ENCODE assay signal across 15 cellular contexts in genomic region chr7:151923097-151923876, GRCh38. TPM values are rescaled to one million over a fixed set of nuclear protein-coding genes. Genes with fewer than 3 reads are reported as not detected.
DNase-seq lines count a peak whose midpoint lies in the region; ATAC-seq and TF ChIP-seq lines count a peak whose summit lies in the region.
"Had no signal": no experiment of that assay in that cellular context is flagged by ENCODE, and none has a peak within 500 bp of the region (broad histone marks: within the 10 kb centered on the region; RNA-seq: fewer than 3 reads in every experiment).

No MANE protein-coding gene starts in this region.

- H3K9me3 Mint-ChIP-seq in osteocyte (ENCODE audit: unreplicated experiment) = no peaks in the 10 kb centered on the region

- ATAC-seq in GM21723 (IDR thresholded peaks at IDR 0.05; ENCODE audit: unreplicated experiment) (no peak), GM21515 (IDR thresholded peaks at IDR 0.05; ENCODE audit: unreplicated experiment) (no peak), GM21528 (IDR thresholded peaks at IDR 0.05; ENCODE audit: low FRiP score, unreplicated experiment) (no peak), HG03175 (IDR thresholded peaks at IDR 0.05; ENCODE audit: unreplicated experiment) (no peak)

- peaks cover 24% of the 10 kb centered on the region for H3K27me3 Mint-ChIP-seq in osteocyte (ENCODE audit: unreplicated experiment)

- H3K4me3 Mint-ChIP-seq in osteocyte (ENCODE audit: unreplicated experiment) = no peak overlapping the region
- H3K4me3 Mint-ChIP-seq: B cell had no signal

- no peaks in the 10 kb centered on the region for H3K36me3 Mint-ChIP-seq in osteocyte (ENCODE audit: unreplicated experiment)

- H3K27ac ChIP-seq in C4-2B = peak overlapping the region; percentile 76

- DNase-seq in RPMI8226 (peak; percentile 40), fibroblast of mammary gland (ENCODE audit: low read depth) (peak; percentile 25), osteocyte (ENCODE audit: extremely low spot score, unreplicated experiment) (peak; percentile 51)
- DNase-seq: activated T-cell treated with anti-CD3 and anti-CD28 coated beads for 4 hours, HCEC 1CT, mesenchymal stem cell, retina had no signal

- H3K4me3 ChIP-seq in fibroblast of mammary gland (ENCODE audit: control insufficient read depth, low read depth, low read length) = no peak overlapping the region
- H3K4me3 ChIP-seq: gastrocnemius medialis had no signal

- H3K4me1 Mint-ChIP-seq in osteocyte (ENCODE audit: unreplicated experiment) = no peaks in the 10 kb centered on the region

- no peak for TF ChIP-seq CTCF in C4-2B (conservative IDR thresholded peaks at IDR 0.05)
- TF ChIP-seq CTCF in fibroblast of mammary gland (conservative IDR thresholded peaks at IDR 0.05; ENCODE audit: control insufficient read depth, insufficient read depth, low read depth, low read length) = no peak
- no peak for TF ChIP-seq CTCF in osteocyte (IDR thresholded peaks at IDR 0.05)

- no peak overlapping the region for H3K27ac Mint-ChIP-seq in osteocyte (ENCODE audit: unreplicated experiment)
- H3K27ac Mint-ChIP-seq: B cell had no signal

RNA-seq across cellular contexts. Expression of gene GALNTL5, which starts 33.0 kb away (rescaled TPM):
- total RNA-seq in osteocyte = not detected in 2 replicates
- total RNA-seq: B cell, gastrocnemius medialis, OCI-LY7 had no signal

RNA-seq across cellular contexts. Expression of gene PRKAG2, which starts 46.4 kb away (rescaled TPM):
- total RNA-seq in osteocyte = 13.5 and 14.4 TPM in 2 replicates
